ENCODE assay signal across 20 cellular contexts in the genomic region with DNA sequence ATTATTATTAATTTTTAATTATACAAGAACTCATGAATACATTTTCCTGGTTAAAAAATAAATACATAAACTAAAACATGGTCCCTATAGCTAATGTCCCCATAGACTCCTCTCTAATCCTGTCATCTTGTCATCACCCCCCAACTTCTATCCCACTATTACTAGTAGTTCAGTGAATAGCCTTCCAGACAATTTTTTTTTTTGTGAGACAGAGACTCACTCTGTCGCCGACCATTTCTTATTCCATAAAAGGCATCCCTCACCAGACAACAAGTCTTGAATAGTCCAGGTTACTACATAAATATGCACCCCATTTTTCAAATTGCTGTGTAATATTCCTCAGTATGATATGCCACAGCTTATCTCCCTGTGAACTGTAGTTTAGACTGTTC. TPM values are rescaled to one million over a fixed set of nuclear protein-coding genes. Genes with fewer than 3 reads are reported as not detected.
DNase-seq lines count a peak whose midpoint lies in the region; ATAC-seq, FAIRE-seq and TF ChIP-seq lines count a peak whose summit lies in the region.
"Had no signal": no experiment of that assay in that cellular context is flagged by ENCODE, and none has a peak within 500 bp of the region (broad histone marks: within the 10 kb centered on the region; RNA-seq: fewer than 3 reads in every experiment).

No MANE protein-coding gene starts in this region.

- H3K27ac Mint-ChIP-seq in astrocyte (ENCODE audit: unreplicated experiment) = peak overlapping the region; percentile 86
- H3K27ac Mint-ChIP-seq: CD8-positive, alpha-beta T cell; mesothelial cell of epicardium; nephron progenitor cell; type B pancreatic cell had no signal

- peaks cover 3% of the 10 kb centered on the region for H3K9me3 Mint-ChIP-seq in astrocyte (ENCODE audit: unreplicated experiment)
- H3K9me3 Mint-ChIP-seq: CD8-positive, alpha-beta T cell; mesothelial cell of epicardium; nephron progenitor cell; type B pancreatic cell had no signal

- no peak for FAIRE-seq in HepG2 (lab: Jason Lieb, UNC)
- FAIRE-seq in astrocyte (lab: Jason Lieb, UNC) = no peak
- FAIRE-seq in keratinocyte (lab: Jason Lieb, UNC) = peak; percentile 51
- no peak for FAIRE-seq in GM19239 (lab: Jason Lieb, UNC)
- FAIRE-seq: GM18507 had no signal

- in situ Hi-C loops in HepG2 (cut with HindIII; ENCODE audit: extremely low pct_ligation_motif_present, low pct_unique_long_range_greater_than_20kb) = loop anchor here (25.0 kb wide), 1 partner anchor 428 kb away; a partner anchor contains a TSS

- H3K4me2 ChIP-seq in HepG2 (ENCODE audit: low read depth, low read length) = no peak overlapping the region
- H3K4me2 ChIP-seq in astrocyte (ENCODE audit: low read length) = peak overlapping the region; percentile 38
- peak overlapping the region; percentile 72 for H3K4me2 ChIP-seq in keratinocyte (ENCODE audit: control insufficient read depth, extremely low read depth, insufficient read depth, low read depth, low read length)

- POLR2A ChIA-PET in HepG2 (lab: Yijun Ruan, JAX) = no interaction called here

- H3K4me3 Mint-ChIP-seq in astrocyte (ENCODE audit: unreplicated experiment) = no peak overlapping the region
- H3K4me3 Mint-ChIP-seq: CD8-positive, alpha-beta T cell; mesothelial cell of epicardium; nephron progenitor cell; type B pancreatic cell had no signal

- CTCF ChIA-PET in HepG2 (lab: Yijun Ruan, JAX; ENCODE audit: low intra/inter-chr PET ratio, low total read pairs) = interaction anchor here (1.0 kb wide), 1 partner anchor 94 kb away, joined by 4 read pairs; no protein-coding TSS in a partner anchor

- TF ChIP-seq CTCF in liver (IDR thresholded peaks at IDR 0.05; ENCODE audit: low read depth, low read length, missing input control) (no peak), HepG2 (CRISPR knock-in tag; IDR thresholded peaks at IDR 0.05) (no peak), astrocyte (IDR thresholded peaks at IDR 0.05; ENCODE audit: insufficient read depth, low read depth, low read length) (no peak), keratinocyte (optimal IDR thresholded peaks at IDR 0.05 in 1 of 3, IDR thresholded peaks at IDR 0.05 in 1 of 3, conservative IDR thresholded peaks at IDR 0.05 in 1 of 3; ENCODE audit: extremely low read depth in 1 of 3, insufficient read depth in 2 of 3, low read length in 3 of 3) (no peak)

- H3K36me3 Mint-ChIP-seq in astrocyte (ENCODE audit: low read depth, unreplicated experiment) = no peaks in the 10 kb centered on the region
- H3K36me3 Mint-ChIP-seq: CD8-positive, alpha-beta T cell; mesothelial cell of epicardium; type B pancreatic cell had no signal

- no TSS peak for BruUV-seq in HepG2 (replicated peaks; lab: Mats Ljungman, UMichigan)

- intact Hi-C loops in HepG2 (cut with micrococcal nuclease; ENCODE audit: unreplicated experiment) = no loop called here

- no peak for TF ChIP-seq EP300 in HepG2 (IDR thresholded peaks at IDR 0.05; ENCODE audit: low read depth in 2 of 2, low read length in 2 of 2)
- no peak for TF ChIP-seq EP300 in HepG2 (CRISPR knock-in tag; IDR thresholded peaks at IDR 0.05; ENCODE audit: borderline replicate concordance)

- peaks cover 39% of the 10 kb centered on the region for H3K4me1 Mint-ChIP-seq in astrocyte (ENCODE audit: low read depth, unreplicated experiment)
- H3K4me1 Mint-ChIP-seq: nephron progenitor cell had no signal

- no peaks in the 10 kb centered on the region for H3K27me3 Mint-ChIP-seq in astrocyte (ENCODE audit: low read depth, unreplicated experiment)

- 48% methylated on average over 2 of the region's 2 CpGs for WGBS in liver
- 14% methylated on average over 2 of the region's 2 CpGs for WGBS in HepG2 (ENCODE audit: low lambda C conversion rate)

- H3K4me1 ChIP-seq in liver (ENCODE audit: control insufficient read depth in 4 of 4, insufficient read depth in 4 of 4, low read length in 3 of 4) (peaks cover 3 to 39% (median 11%) of the 10 kb centered on the region in 4 donors), HepG2 (ENCODE audit: insufficient read depth, low read length) (peaks cover 24% of the 10 kb centered on the region), astrocyte (ENCODE audit: insufficient read depth, low read length) (peaks cover 33% of the 10 kb centered on the region), keratinocyte (ENCODE audit: control insufficient read depth, extremely low read depth, insufficient read depth, low read length) (peaks cover 29% of the 10 kb centered on the region)

- H3K27me3 ChIP-seq in liver (ENCODE audit: control insufficient read depth in 4 of 4, insufficient read depth in 4 of 4, low read length in 3 of 4) = no peaks in the 10 kb centered on the region
- H3K27me3 ChIP-seq in HepG2 (ENCODE audit: control insufficient read depth in 1 of 2, insufficient read depth in 2 of 2, low read length in 2 of 2) = peaks cover 0 to 11% of the 10 kb centered on the region in 2 experiments; a peak in 2 of 5 replicates
- H3K27me3 ChIP-seq in astrocyte (ENCODE audit: insufficient read depth, low read length) = no peaks in the 10 kb centered on the region
- no peaks in the 10 kb centered on the region for H3K27me3 ChIP-seq in keratinocyte (ENCODE audit: control insufficient read depth, extremely low read depth, insufficient read depth, low read length)

- H3K79me2 ChIP-seq in HepG2 (ENCODE audit: insufficient read depth, low read length) (no peaks in the 10 kb centered on the region), astrocyte (ENCODE audit: insufficient read depth, low read length) (no peaks in the 10 kb centered on the region), keratinocyte (ENCODE audit: control insufficient read depth, insufficient read depth, low read length) (no peaks in the 10 kb centered on the region)

- TF ChIP-seq RAD21 in liver (IDR thresholded peaks at IDR 0.05) (no peak), HepG2 (CRISPR knock-in tag; IDR thresholded peaks at IDR 0.05) (no peak)

- no peak for DNase-seq in HepG2 (ENCODE audit: low spot score)
- no peak for DNase-seq in astrocyte (ENCODE audit: low read depth)
- no peak for DNase-seq in keratinocyte (ENCODE audit: low read depth, low spot score)
- no peak for DNase-seq in GM19239 (ENCODE audit: insufficient read length, low spot score)
- no peak for DNase-seq in DMS153 treated with DMSO at 0.1 percent for 48 hours (lab: John Stamatoyannopoulos, UW; ENCODE audit: unreplicated experiment)
- DNase-seq: CD8-positive, alpha-beta T cell; cerebellar nuclear complex; DMS79 treated with DMSO at 0.1 percent for 48 hours; effector CD8-positive, alpha-beta T cell; NCI-H1048; NCI-H524; nephron progenitor cell; retina; stimulated activated naive CD4-positive, alpha-beta T cell treated with Interleukin-2 at 50 U/mL for 16 hours had no signal

- H3K9me3 ChIP-seq in liver (ENCODE audit: control insufficient read depth in 4 of 4, low read length in 3 of 4) (no peaks in the 10 kb centered on the region), HepG2 (ENCODE audit: low read length) (no peaks in the 10 kb centered on the region), astrocyte (ENCODE audit: insufficient read depth, low read depth, low read length) (no peaks in the 10 kb centered on the region), keratinocyte (ENCODE audit: control insufficient read depth, low read depth, low read length) (no peaks in the 10 kb centered on the region)

- TF ChIP-seq POLR2A in HepG2 (IDR thresholded peaks at IDR 0.05; ENCODE audit: insufficient read depth in 1 of 2, low read depth in 2 of 2, low read length in 2 of 2) = no peak

- no peaks in the 10 kb centered on the region for H3K9me1 ChIP-seq in keratinocyte (ENCODE audit: control insufficient read depth, extremely low read depth, insufficient read depth, low read length)

- no peaks in the 10 kb centered on the region for H4K20me1 ChIP-seq in HepG2 (ENCODE audit: insufficient read depth, low read length)
- H4K20me1 ChIP-seq in astrocyte (ENCODE audit: insufficient read depth, low read length) = no peaks in the 10 kb centered on the region
- no peaks in the 10 kb centered on the region for H4K20me1 ChIP-seq in keratinocyte (ENCODE audit: control insufficient read depth, extremely low read depth, insufficient read depth, low read length)

- ATAC-seq in HepG2 (no peak), GM19324 (IDR thresholded peaks at IDR 0.05; ENCODE audit: low FRiP score, unreplicated experiment) (no peak), GM21381 (IDR thresholded peaks at IDR 0.05; ENCODE audit: unreplicated experiment) (no peak)
- ATAC-seq: CD8-positive, alpha-beta T cell had no signal

- H3K4me3 ChIP-seq in liver (ENCODE audit: low read depth in 1 of 3, low read length in 3 of 3) = no peak overlapping the region
- no peak overlapping the region for H3K4me3 ChIP-seq in HepG2 (replicated peaks in 1 of 3; ENCODE audit: insufficient read depth in 1 of 3, low read depth in 2 of 3, low read length in 3 of 3)
- no peak overlapping the region for H3K4me3 ChIP-seq in astrocyte (ENCODE audit: insufficient read depth, low read depth, low read length)
- peak overlapping the region in 2 of 3 experiments; percentile 2 to 40 for H3K4me3 ChIP-seq in keratinocyte (ENCODE audit: control insufficient read depth in 2 of 3, extremely low read depth in 1 of 3, insufficient read depth in 2 of 3, low read depth in 1 of 3, low read length in 3 of 3)

- H3K36me3 ChIP-seq in liver (ENCODE audit: control insufficient read depth in 4 of 4, insufficient read depth in 3 of 4, low read depth in 1 of 4, low read length in 3 of 4) (no peaks in the 10 kb centered on the region), HepG2 (replicated peaks in 1 of 2; ENCODE audit: control insufficient read depth in 1 of 2, insufficient read depth in 2 of 2, low read length in 2 of 2) (no peaks in the 10 kb centered on the region), astrocyte (ENCODE audit: insufficient read depth, low read length) (no peaks in the 10 kb centered on the region), keratinocyte (ENCODE audit: control insufficient read depth in 2 of 2, extremely low read depth in 1 of 2, insufficient read depth in 2 of 2, low read length in 2 of 2) (no peaks in the 10 kb centered on the region)

- peak overlapping the region; percentile 58 to 75 for H3K27ac ChIP-seq in liver (ENCODE audit: low read depth in 1 of 2, low read length in 2 of 2)
- no peak overlapping the region for H3K27ac ChIP-seq in HepG2 (ENCODE audit: extremely low read length, insufficient read depth, low read length)
- H3K27ac ChIP-seq in astrocyte (ENCODE audit: low read depth, low read length) = peak overlapping the region; percentile 82
- peak overlapping the region; percentile 73 for H3K27ac ChIP-seq in keratinocyte (ENCODE audit: control insufficient read depth, insufficient read depth, low read length)

- H3K9ac ChIP-seq in liver (ENCODE audit: low read depth in 1 of 2, low read length in 2 of 2) = no peak overlapping the region
- H3K9ac ChIP-seq in HepG2 (ENCODE audit: insufficient read depth, low read depth, low read length) = no peak overlapping the region
- H3K9ac ChIP-seq in astrocyte (ENCODE audit: low read length) = peak overlapping the region; percentile 34
- H3K9ac ChIP-seq in keratinocyte (ENCODE audit: control insufficient read depth, extremely low read depth, insufficient read depth, low read length) = no peak overlapping the region

- no peak overlapping the region for H2AFZ ChIP-seq in HepG2 (ENCODE audit: low read length)
- H2AFZ ChIP-seq in astrocyte (ENCODE audit: low read depth, low read length) = no peak overlapping the region
- no peak overlapping the region for H2AFZ ChIP-seq in keratinocyte (ENCODE audit: control insufficient read depth, low read length)

- dilution Hi-C loops in keratinocyte (cut with MboI; ENCODE audit: extremely low pct_ligation_motif_present, low sequenced_read_pairs) = no loop called here

RNA-seq across cellular contexts. Expression of a gene that starts 6.5 kb away (rescaled TPM):
- total RNA-seq in liver = 100 to 1,000 TPM in 1 of 2 donors, 1 to 10 TPM in 1; 6.8 to 131 TPM
- 10 to 100 TPM; 23.2 to 63.0 TPM for polyA plus RNA-seq in liver
- 0.53 and 0.67 TPM in 2 replicates for total RNA-seq in HepG2 (2016; rRNA removed; fragmentation: Illumina TruSeq; extraction: Trizol)
- 0.26 and 0.61 TPM in 2 replicates for total RNA-seq in HepG2 (2016; cell fraction: cytosol; rRNA removed; fragmentation: Illumina TruSeq; extraction: Trizol; ENCODE audit: low read depth)
- total RNA-seq in HepG2 (2016; cell fraction: insoluble cytoplasmic fraction; rRNA removed; fragmentation: Illumina TruSeq; extraction: Trizol) = 0.61 and 0.63 TPM in 2 replicates
- 0.90 and 0.93 TPM in 2 replicates for total RNA-seq in HepG2 (2016; cell fraction: membrane; rRNA removed; fragmentation: Illumina TruSeq; extraction: Trizol)
- 0.72 and 1.0 TPM in 2 replicates for total RNA-seq in HepG2 (2016; cell fraction: nucleus; rRNA removed; fragmentation: Illumina TruSeq; extraction: Trizol)
- polyA plus RNA-seq in HepG2 (2011; rRNA removed) = 6.3 and 9.7 TPM in 2 replicates
- polyA plus RNA-seq in HepG2 (2011; cell fraction: cytosol; rRNA removed) = 4.9 and 6.0 TPM in 2 replicates
- polyA plus RNA-seq in HepG2 (2011; cell fraction: nucleus; rRNA removed) = 24.1 and 26.3 TPM in 2 replicates
- polyA plus RNA-seq in HepG2 (2012) = 10.3 and 13.7 TPM in 2 replicates
- 0.49 and 0.66 TPM in 2 replicates for polyA plus RNA-seq in HepG2 (2016; cell fraction: cytosol; fragmentation: Illumina TruSeq; extraction: Trizol; ENCODE audit: low read depth)
- 0.87 and 1.1 TPM in 2 replicates for polyA plus RNA-seq in HepG2 (2016; cell fraction: insoluble cytoplasmic fraction; fragmentation: Illumina TruSeq; extraction: Trizol; ENCODE audit: low read depth)
- 1.1 and 1.4 TPM in 2 replicates for polyA plus RNA-seq in HepG2 (2016; cell fraction: membrane; fragmentation: Illumina TruSeq; extraction: Trizol; ENCODE audit: low read depth)
- polyA plus RNA-seq in HepG2 (2016; cell fraction: nucleus; fragmentation: Illumina TruSeq; extraction: Trizol; ENCODE audit: insufficient read depth, low read depth) = 1.6 and 2.5 TPM in 2 replicates
- polyA minus RNA-seq in HepG2 (2011; rRNA and poly(A)+ RNA removed; ENCODE audit: low replicate concordance) = 3.1 and 22.0 TPM in 2 replicates
- 2.4 and 4.0 TPM in 2 replicates for polyA minus RNA-seq in HepG2 (2011; cell fraction: cytosol; rRNA and poly(A)+ RNA removed)
- 15.7 and 24.0 TPM in 2 replicates for polyA minus RNA-seq in HepG2 (2011; cell fraction: nucleus; rRNA and poly(A)+ RNA removed)
- total RNA-seq in astrocyte = 3.9 and 6.4 TPM in 2 replicates
- polyA plus RNA-seq in keratinocyte = 7.9 to 10.4 TPM (median 9.3 TPM) in 3 replicates
- 9.8 TPM for polyA plus RNA-seq in keratinocyte (2011; ENCODE audit: low read depth)
- polyA plus RNA-seq in keratinocyte (2011; cell fraction: cytosol; rRNA removed) = 13.4 and 15.5 TPM in 2 replicates
- 20.5 and 24.0 TPM in 2 replicates for polyA plus RNA-seq in keratinocyte (2011; cell fraction: nucleus; rRNA removed)
- 11.0 and 14.6 TPM in 2 replicates for polyA plus RNA-seq in keratinocyte (2012; ENCODE audit: low replicate concordance)
- polyA minus RNA-seq in keratinocyte = 15.8 to 23.2 TPM (median 18.5 TPM) in 3 replicates
- 12.9 TPM for polyA minus RNA-seq in keratinocyte (2011; cell fraction: cytosol; rRNA and poly(A)+ RNA removed)
- polyA minus RNA-seq in keratinocyte (2011; cell fraction: nucleus; rRNA and poly(A)+ RNA removed) = 13.4 and 14.7 TPM in 2 replicates
- total RNA-seq: CD8-positive, alpha-beta T cell had no signal

Comparison
In these comparisons a context has a peak if more than half of its experiments do, and no peak if none do; other contexts are left out.
1. H3K4me3 ChIP-seq: peak in keratinocyte (2 of 3); none in liver (0 of 3), HepG2 (0 of 3) and astrocyte (single experiment).